In the genomic region with DNA sequence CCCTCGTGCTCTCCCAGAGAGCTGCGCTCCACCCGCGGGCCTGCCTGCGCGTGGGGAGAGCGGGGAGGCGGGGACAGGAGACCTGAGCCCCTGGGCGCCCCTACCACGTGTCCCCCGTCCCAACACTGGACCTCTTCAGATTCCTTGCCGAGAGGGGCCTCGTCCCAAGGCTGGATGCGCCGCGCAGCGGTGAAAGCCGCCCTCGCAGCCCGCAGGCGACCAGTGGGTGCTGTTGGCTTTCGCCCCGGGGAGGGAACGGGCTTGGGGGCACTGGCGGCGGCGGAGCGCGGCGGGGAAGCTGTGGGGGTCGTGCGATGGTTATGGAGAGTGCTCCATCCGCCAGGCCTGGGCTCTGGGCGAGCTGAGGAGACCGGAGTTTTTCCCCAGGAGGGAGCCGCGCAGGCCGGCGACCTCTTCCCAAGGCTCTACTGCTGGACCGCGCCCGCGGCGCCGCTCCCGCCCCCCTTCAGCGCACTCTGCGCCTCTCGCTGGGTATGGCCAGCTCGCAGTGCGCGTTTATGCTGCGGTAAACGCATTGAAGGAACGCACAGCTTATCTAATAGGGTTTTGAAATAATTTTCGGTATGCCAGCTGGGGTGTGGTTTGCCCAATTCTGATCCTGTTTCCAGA, we compare ENCODE assay signal across 10 cellular contexts. TPM values are rescaled to one million over a fixed set of nuclear protein-coding genes. Genes with fewer than 3 reads are reported as not detected.
DNase-seq lines count a peak whose midpoint lies in the region; ATAC-seq and TF ChIP-seq lines count a peak whose summit lies in the region.
"Had no signal": no experiment of that assay in that cellular context is flagged by ENCODE, and none has a peak within 500 bp of the region (broad histone marks: within the 10 kb centered on the region; RNA-seq: fewer than 3 reads in every experiment).

No MANE protein-coding gene starts in this region.

- ATAC-seq in thoracic aorta (ENCODE audit: insufficient number of reproducible peaks, low FRiP score, low read depth) (no peak), GM21515 (IDR thresholded peaks at IDR 0.05; ENCODE audit: unreplicated experiment) (no peak)
- ATAC-seq: HCT116 had no signal

- no peaks in the 10 kb centered on the region for H3K36me3 Mint-ChIP-seq in activated naive CD4-positive, alpha-beta T cell treated with anti-CD3 and anti-CD28 coated beads, Interleukin-2, amount 10 ng/mL, durations not matched to agents 7 days and 5 days
- no peaks in the 10 kb centered on the region for H3K36me3 Mint-ChIP-seq in activated naive CD8-positive, alpha-beta T cell

- DNase-seq in activated naive CD4-positive, alpha-beta T cell treated with anti-CD3 and anti-CD28 coated beads, Interleukin-2, amount 10 ng/mL, durations not matched to agents 7 days and 5 days = no peak
- no peak for DNase-seq in activated naive CD4-positive, alpha-beta T cell (lab: John Stamatoyannopoulos, UW)
- no peak for DNase-seq in kidney epithelial cell (ENCODE audit: low read depth)
- DNase-seq in thoracic aorta (ENCODE audit: low spot score) = no peak
- no peak for DNase-seq in superior temporal gyrus (ENCODE audit: extremely low spot score)
- no peak for DNase-seq in stimulated activated CD4-positive, alpha-beta T cell treated with anti-CD3 and anti-CD28 coated beads, Interleukin-2, amount 100 ng/mL, for 48 hours
- DNase-seq: NCI-H446 had no signal

- peak; percentile 34 for TF ChIP-seq CTCF in kidney epithelial cell (IDR thresholded peaks at IDR 0.05; ENCODE audit: insufficient read depth, low read length, poor library complexity, severe bottlenecking)
- no peak for TF ChIP-seq CTCF in thoracic aorta (IDR thresholded peaks at IDR 0.05)

- H3K4me3 Mint-ChIP-seq in activated naive CD4-positive, alpha-beta T cell treated with anti-CD3 and anti-CD28 coated beads, Interleukin-2, amount 10 ng/mL, durations not matched to agents 7 days and 5 days = peak overlapping the region; percentile 67
- peak overlapping the region; percentile 77 for H3K4me3 Mint-ChIP-seq in activated naive CD8-positive, alpha-beta T cell

- H3K36me3 ChIP-seq in kidney epithelial cell (ENCODE audit: control insufficient read depth, insufficient read depth, low read length) (no peaks in the 10 kb centered on the region), thoracic aorta (no peaks in the 10 kb centered on the region)

- peaks cover 6 to 24% of the 10 kb centered on the region in 2 donors for H3K4me1 ChIP-seq in thoracic aorta (ENCODE audit: control insufficient read depth in 1 of 2, low read depth in 2 of 2)

- H3K4me3 ChIP-seq in kidney epithelial cell (ENCODE audit: low read depth, low read length) = no peak overlapping the region
- H3K4me3 ChIP-seq in thoracic aorta = peak overlapping the region; percentile 53

- H3K9me3 Mint-ChIP-seq in activated naive CD4-positive, alpha-beta T cell treated with anti-CD3 and anti-CD28 coated beads, Interleukin-2, amount 10 ng/mL, durations not matched to agents 7 days and 5 days = no peaks in the 10 kb centered on the region
- H3K9me3 Mint-ChIP-seq in activated naive CD8-positive, alpha-beta T cell (ENCODE audit: low read depth) = no peaks in the 10 kb centered on the region

- CTCF ChIA-PET in activated naive CD4-positive, alpha-beta T cell treated with anti-CD3 and anti-CD28 coated beads, Interleukin-2, amount 10 ng/mL, durations not matched to agents 7 days and 5 days (lab: Charles Lee) = no interaction called here

- peaks cover 10% of the 10 kb centered on the region for H3K4me1 Mint-ChIP-seq in activated naive CD4-positive, alpha-beta T cell treated with anti-CD3 and anti-CD28 coated beads, Interleukin-2, amount 10 ng/mL, durations not matched to agents 7 days and 5 days
- peaks cover 8% of the 10 kb centered on the region for H3K4me1 Mint-ChIP-seq in activated naive CD8-positive, alpha-beta T cell (ENCODE audit: low read depth)

- H3K27ac ChIP-seq in thoracic aorta = no peak overlapping the region

- H3K9me3 ChIP-seq in thoracic aorta = no peaks in the 10 kb centered on the region

- H3K27me3 Mint-ChIP-seq in activated naive CD4-positive, alpha-beta T cell treated with anti-CD3 and anti-CD28 coated beads, Interleukin-2, amount 10 ng/mL, durations not matched to agents 7 days and 5 days = peaks cover 78% of the 10 kb centered on the region
- H3K27me3 Mint-ChIP-seq in activated naive CD8-positive, alpha-beta T cell = peaks cover 27% of the 10 kb centered on the region

- H3K27me3 ChIP-seq in kidney epithelial cell (ENCODE audit: control insufficient read depth, insufficient read depth, low read length) (peaks cover 50% of the 10 kb centered on the region), thoracic aorta (replicated peaks; ENCODE audit: insufficient read depth) (no peaks in the 10 kb centered on the region)

- no peak overlapping the region for H3K27ac Mint-ChIP-seq in activated naive CD4-positive, alpha-beta T cell treated with anti-CD3 and anti-CD28 coated beads, Interleukin-2, amount 10 ng/mL, durations not matched to agents 7 days and 5 days
- no peak overlapping the region for H3K27ac Mint-ChIP-seq in activated naive CD8-positive, alpha-beta T cell

RNA-seq across cellular contexts. Expression of a gene that starts 17.2 kb away (rescaled TPM):
- 0.34 and 0.58 TPM in 2 replicates for total RNA-seq in kidney epithelial cell
- not detected for total RNA-seq in thoracic aorta
